Comparison of ENCODE assay signal across 2 cellular contexts in the genomic region with DNA sequence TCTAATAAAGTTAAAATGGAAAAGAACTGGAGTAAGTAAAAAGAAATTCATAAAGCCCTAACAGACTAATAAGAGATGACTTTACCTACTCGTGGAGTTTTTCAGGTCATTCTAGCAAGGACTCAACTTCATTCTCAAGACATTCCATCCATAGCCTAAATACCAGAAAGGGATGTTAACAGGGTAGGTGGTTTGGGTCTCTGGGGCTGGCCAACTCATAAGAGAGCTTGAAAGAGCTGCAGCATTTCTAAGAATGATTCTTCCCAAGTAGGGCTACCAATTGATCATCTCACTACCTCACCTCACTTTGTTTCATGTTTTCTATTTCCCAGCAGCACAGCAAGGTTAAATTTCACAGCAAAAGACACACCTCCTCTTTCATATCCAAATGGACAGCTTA.
TF ChIP-seq lines count a peak whose summit lies in the region.

No MANE protein-coding gene starts in this region.

TF ChIP-seq in SK-N-SH treated with all-trans-retinoic acid at 6 μM for 48 hours, 23 proteins besides CTCF, POLR2A, EP300 and RAD21 (continued from another document):
- no peak for TF ChIP-seq TSHZ2 (CRISPR knock-in tag; IDR thresholded peaks at IDR 0.05)
- no peak for TF ChIP-seq OSR1 (CRISPR knock-in tag; IDR thresholded peaks at IDR 0.05)
- TF ChIP-seq ZNF70 (CRISPR knock-in tag; IDR thresholded peaks at IDR 0.05): no peak
- no peak for TF ChIP-seq PPARA (CRISPR knock-in tag; IDR thresholded peaks at IDR 0.05; ENCODE audit: borderline replicate concordance)
TF ChIP-seq in SK-N-SH treated with all-trans-retinoic acid at 6 μM for 48 hours: peak in this region for 0.

TF ChIP-seq in SK-N-SH, 30 proteins besides CTCF, POLR2A, EP300 and RAD21 (continued from another document):
- TF ChIP-seq REST (IDR thresholded peaks at IDR 0.05; ENCODE audit: low read depth, low read length): no peak
TF ChIP-seq in SK-N-SH: peak in this region for 0.
